In genomic region chr1:93845554-93846150, GRCh38 we compare ENCODE assay signal across 8 cellular contexts. TPM values are rescaled to one million over a fixed set of nuclear protein-coding genes. Genes with fewer than 3 reads are reported as not detected.
A peak's percentile ranks its signal among the peaks of the same experiment; 100 is the strongest.
DNase-seq lines count a peak whose midpoint lies in the region; ATAC-seq and TF ChIP-seq lines count a peak whose summit lies in the region.

No MANE protein-coding gene starts in this region.

- peak; percentile 3 for ATAC-seq in HG03045 (IDR thresholded peaks at IDR 0.05; ENCODE audit: unreplicated experiment)
- peak; percentile 23 for ATAC-seq in PC-3
- peak; percentile 1 for ATAC-seq in memory B cell (ENCODE audit: low read depth)

- peak overlapping the region; percentile 83 for H3K4me3 ChIP-seq in AG04450 (ENCODE audit: low read depth, low read length)
- H3K4me3 ChIP-seq in GM12865 (ENCODE audit: low read depth, low read length) = peak overlapping the region; percentile 58
- peak overlapping the region; percentile 82 for H3K4me3 ChIP-seq in PC-3 (ENCODE audit: low read length)
- peak overlapping the region; percentile 79 to 93 for H3K4me3 ChIP-seq in testis

- peaks cover 3% of the 10 kb centered on the region for H3F3A ChIP-seq in PC-3 (ENCODE audit: low read length, unreplicated experiment)

- WGBS in testis, 2 donors = 11 to 16% methylated on average over 16 of the region's 16 CpGs

- peak overlapping the region; percentile 88 for H3K4me2 ChIP-seq in PC-3 (ENCODE audit: low read length)

- H3K36me3 ChIP-seq in PC-3 (ENCODE audit: low read depth, low read length) (no peaks in the 10 kb centered on the region), testis (ENCODE audit: low read depth, missing control alignments) (no peaks in the 10 kb centered on the region)

- peaks cover 36% of the 10 kb centered on the region for H3K4me1 Mint-ChIP-seq in chondrocyte (ENCODE audit: low read depth)
- H3K4me1 Mint-ChIP-seq in memory B cell = peaks cover 21% of the 10 kb centered on the region

- intact Hi-C loops in PC-3 (cut with micrococcal nuclease) (loop anchor here (2.0 to 10.0 kb wide), 6 partner anchors 31 to 541 kb away; partner anchors contain the start of genes BCAR3 and DR1), testis (cut with DNase I; ENCODE audit: low total_unique reads) (loop anchor here (10.0 kb wide), 2 partner anchors 221 to 401 kb away; partner anchors contain the start of gene FNBP1L)

- H3K27ac ChIP-seq in AG04450 (ENCODE audit: low read depth, low read length) (peak overlapping the region; percentile 98), PC-3 (ENCODE audit: low read length) (peak overlapping the region; percentile 93), testis (peak overlapping the region; percentile 95 to 99)

- H3K4me3 Mint-ChIP-seq in chondrocyte (ENCODE audit: unreplicated experiment) = peak overlapping the region; percentile 96
- H3K4me3 Mint-ChIP-seq in memory B cell = peak overlapping the region; percentile 87

- H3K36me3 Mint-ChIP-seq in chondrocyte (ENCODE audit: low read depth) = peaks cover 8% of the 10 kb centered on the region
- H3K36me3 Mint-ChIP-seq in memory B cell = peaks cover 5% of the 10 kb centered on the region

- CTCF ChIA-PET in AG04450 (lab: Charles Lee) (interaction anchor here (0.6 to 5.2 kb wide), 14 partner anchors 18 to 851 kb away, joined by 3 to 217 read pairs (median 4); no protein-coding TSS in a partner anchor), PC-3 (lab: Charles Lee) (interaction anchor here (0.6 to 1.4 kb wide), 4 partner anchors 32 to 541 kb away, joined by 3 to 12 read pairs (median 5); partner anchors contain the start of gene GCLM)

- TF ChIP-seq POLR2A in testis (IDR thresholded peaks at IDR 0.05) = no peak

- H2AFZ ChIP-seq in PC-3 (ENCODE audit: low read length) = peak overlapping the region; percentile 73

- TSS peak; percentile 42 for BruUV-seq in PC-3 (replicated peaks; lab: Mats Ljungman, UMichigan)

- H3K9me3 ChIP-seq in AG04450 (ENCODE audit: control insufficient read depth, insufficient read depth, low read length) (peaks cover 4% of the 10 kb centered on the region; the same call in 1 of the 2 replicates), PC-3 (ENCODE audit: low read length) (no peaks in the 10 kb centered on the region), testis (no peaks in the 10 kb centered on the region)

- no peaks in the 10 kb centered on the region for H3K9me2 ChIP-seq in PC-3 (replicated peaks; ENCODE audit: low read length)

- H3K9me3 Mint-ChIP-seq in chondrocyte (ENCODE audit: low read depth) (peaks cover 7% of the 10 kb centered on the region), memory B cell (peaks cover 4% of the 10 kb centered on the region)

- H3K27ac Mint-ChIP-seq in chondrocyte (ENCODE audit: unreplicated experiment) (peak overlapping the region; percentile 100), memory B cell (peak overlapping the region; percentile 99)

- no peaks in the 10 kb centered on the region for H4K20me1 ChIP-seq in PC-3 (ENCODE audit: low read length)

- peaks cover 42% of the 10 kb centered on the region for H3K4me1 ChIP-seq in PC-3 (ENCODE audit: insufficient read depth, low read length)
- H3K4me1 ChIP-seq in testis = peaks cover 51% of the 10 kb centered on the region

- TF ChIP-seq CTCF in AG04450 (IDR thresholded peaks at IDR 0.05; ENCODE audit: low read depth, low read length) (no peak), GM12865 (IDR thresholded peaks at IDR 0.05; ENCODE audit: insufficient read depth, low read depth, low read length, missing control alignments) (no peak), PC-3 (conservative IDR thresholded peaks at IDR 0.05; ENCODE audit: low read depth, low read length) (no peak), chondrocyte (IDR thresholded peaks at IDR 0.05) (no peak), testis (IDR thresholded peaks at IDR 0.05) (no peak)

- H3K27me3 Mint-ChIP-seq in chondrocyte (ENCODE audit: low read depth) = no peaks in the 10 kb centered on the region
- H3K27me3 Mint-ChIP-seq in memory B cell = no peaks in the 10 kb centered on the region

- peak; percentile 86 for DNase-seq in AG04450 (ENCODE audit: low read depth, low spot score)
- peak; percentile 32 for DNase-seq in GM12865 (ENCODE audit: low read depth)
- peak; percentile 83 for DNase-seq in PC-3
- no peak for DNase-seq in chondrocyte (ENCODE audit: low spot score)
- peak in 1 of 2 donors; percentile 13 for DNase-seq in memory B cell (ENCODE audit: low spot score in 2 of 2)
- DNase-seq in testis = peak; percentile 31
- DNase-seq in NCI-H2029 treated with DMSO at 0.1 percent for 48 hours (lab: John Stamatoyannopoulos, UW) = no peak

- H3K79me2 ChIP-seq in PC-3 (ENCODE audit: low read length) = peaks cover 22% of the 10 kb centered on the region

- H3K27me3 ChIP-seq in AG04450 (ENCODE audit: control insufficient read depth, insufficient read depth, low read length) (no peaks in the 10 kb centered on the region), PC-3 (ENCODE audit: low read length) (no peaks in the 10 kb centered on the region), testis (no peaks in the 10 kb centered on the region)

- POLR2A ChIA-PET in AG04450 (lab: Yijun Ruan, JAX) = interaction anchor here (0.6 to 1.8 kb wide), 8 partner anchors 34 to 517 kb away, joined by 3 to 8 read pairs (median 4); no protein-coding TSS in a partner anchor
- POLR2A ChIA-PET in PC-3 (lab: Charles Lee; ENCODE audit: unreplicated experiment) = interaction anchor here (0.6 to 1.0 kb wide), 4 partner anchors 63 to 435 kb away, joined by 3 to 5 read pairs (median 4); partner anchors contain the start of genes BCAR3 and GCLM

- peak overlapping the region; percentile 89 for H3K9ac ChIP-seq in PC-3 (ENCODE audit: low read length)

RNA-seq across cellular contexts. Expression of gene DNTTIP2, which starts 33.4 kb away (rescaled TPM):
- polyA plus RNA-seq in AG04450 (2011; rRNA removed) = 27.4 and 31.6 TPM in 2 replicates
- 12.1 and 27.0 TPM in 2 replicates for polyA minus RNA-seq in AG04450 (2011; rRNA and poly(A)+ RNA removed)
- total RNA-seq in PC-3 (2014; rRNA removed) = 47.8 and 47.9 TPM in 2 replicates
- total RNA-seq in chondrocyte = 38.8 to 45.7 TPM (median 39.1 TPM) in 3 replicates
- total RNA-seq in testis = 10 to 100 TPM; 30.8 to 35.4 TPM
- polyA plus RNA-seq in testis (ENCODE audit: insufficient read depth, low read depth, low replicate concordance) = 17.0 TPM

Comparison
In these comparisons a context has a peak if more than half of its experiments do, and no peak if none do; other contexts are left out.
1. DNase-seq: peak in AG04450 (single experiment), GM12865 (single experiment), PC-3 (single experiment) and testis (single experiment); none in chondrocyte (single experiment) and NCI-H2029 treated with DMSO at 0.1 percent for 48 hours (single experiment).
2. Peak in every context shown above with its lines, with median percentiles within 50 percentile points of each other: H3K27ac ChIP-seq, H3K4me3 ChIP-seq and ATAC-seq.